In the genomic region with DNA sequence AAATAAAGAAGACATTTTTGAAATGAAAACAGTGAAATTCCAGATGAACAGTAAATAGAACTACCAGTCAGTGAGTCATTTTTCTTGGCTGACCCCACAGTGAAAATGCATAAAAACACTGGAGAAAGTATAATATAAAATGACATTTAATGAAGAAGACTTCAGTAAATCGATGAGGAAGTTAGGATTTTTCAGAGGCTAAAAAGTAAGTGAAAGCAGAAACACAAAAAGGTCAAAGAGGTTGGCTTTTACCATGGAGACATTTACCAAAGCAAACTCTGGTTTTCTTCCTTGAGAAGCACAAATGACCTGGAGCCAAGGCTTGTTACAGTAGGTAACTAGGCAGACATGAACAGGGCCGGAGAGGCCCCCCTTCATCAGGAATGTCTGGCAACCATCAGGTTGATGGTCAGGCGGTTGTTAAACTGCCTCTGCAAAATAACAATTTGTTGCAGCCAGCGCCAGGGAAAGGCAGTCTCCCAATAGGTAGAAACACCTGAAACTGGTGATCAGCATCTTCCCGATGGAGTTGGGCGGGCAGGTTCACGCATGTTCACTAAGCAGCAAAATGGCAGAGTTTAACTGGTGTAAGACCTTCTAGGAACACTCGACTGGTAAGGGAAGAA, we compare ENCODE assay signal across 15 cellular contexts. TPM values are rescaled to one million over a fixed set of nuclear protein-coding genes. Genes with fewer than 3 reads are reported as not detected.
DNase-seq lines count a peak whose midpoint lies in the region; ATAC-seq and TF ChIP-seq lines count a peak whose summit lies in the region.
"Had no signal": no experiment of that assay in that cellular context is flagged by ENCODE, and none has a peak within 500 bp of the region (broad histone marks: within the 10 kb centered on the region; RNA-seq: fewer than 3 reads in every experiment).

No MANE protein-coding gene starts in this region.

- H3K4me3 ChIP-seq in stomach smooth muscle (ENCODE audit: low read length in 2 of 2) (no peak overlapping the region), upper lobe of right lung (no peak overlapping the region)
- H3K4me3 ChIP-seq: heart right ventricle had no signal

- H3K36me3 Mint-ChIP-seq in activated CD8-positive, alpha-beta T cell treated with anti-CD3 and anti-CD28 coated beads, Interleukin-2, amount 10 ng/mL, durations not matched to agents 7 days and 5 days (ENCODE audit: low read depth) = no peaks in the 10 kb centered on the region
- H3K36me3 Mint-ChIP-seq in activated CD8-positive, alpha-beta T cell treated with anti-CD3 and anti-CD28 coated beads for 36 hours (ENCODE audit: low read depth) = no peaks in the 10 kb centered on the region
- H3K36me3 Mint-ChIP-seq in activated T-helper 17 cell treated with anti-CD3 and anti-CD28 coated beads, Interleukin-2, amount 50 U/mL, for 72 hours (ENCODE audit: low read depth) = no peaks in the 10 kb centered on the region

- intact Hi-C loops in activated CD8-positive, alpha-beta T cell treated with anti-CD3 and anti-CD28 coated beads for 36 hours (cut with micrococcal nuclease) = no loop called here
- intact Hi-C loops in upper lobe of right lung (cut with DNase I) = no loop called here

- POLR2A ChIA-PET in activated CD8-positive, alpha-beta T cell treated with anti-CD3 and anti-CD28 coated beads, Interleukin-2, amount 10 ng/mL, durations not matched to agents 7 days and 5 days (lab: Charles Lee) = no interaction called here
- POLR2A ChIA-PET in activated CD8-positive, alpha-beta T cell treated with anti-CD3 and anti-CD28 coated beads for 36 hours (lab: Charles Lee) = no interaction called here

- no peak overlapping the region for H3K27ac Mint-ChIP-seq in activated CD8-positive, alpha-beta T cell treated with anti-CD3 and anti-CD28 coated beads, Interleukin-2, amount 10 ng/mL, durations not matched to agents 7 days and 5 days
- H3K27ac Mint-ChIP-seq in activated CD8-positive, alpha-beta T cell treated with anti-CD3 and anti-CD28 coated beads for 36 hours = no peak overlapping the region
- H3K27ac Mint-ChIP-seq in activated T-helper 17 cell treated with anti-CD3 and anti-CD28 coated beads, Interleukin-2, amount 50 U/mL, for 72 hours = no peak overlapping the region

- H3K9me3 ChIP-seq in stomach smooth muscle (ENCODE audit: control insufficient read depth in 2 of 2, low read length in 2 of 2) = no peaks in the 10 kb centered on the region
- H3K9me3 ChIP-seq in upper lobe of right lung = no peaks in the 10 kb centered on the region
- H3K9me3 ChIP-seq: heart right ventricle had no signal

- no peak for ATAC-seq in activated CD8-positive, alpha-beta T cell treated with anti-CD3 and anti-CD28 coated beads, Interleukin-2, amount 10 ng/mL, durations not matched to agents 7 days and 5 days
- ATAC-seq in activated CD8-positive, alpha-beta T cell treated with anti-CD3 and anti-CD28 coated beads for 36 hours = no peak
- ATAC-seq in activated T-helper 17 cell treated with anti-CD3 and anti-CD28 coated beads, Interleukin-2, amount 50 U/mL, for 72 hours (replicated peaks) = no peak
- no peak for ATAC-seq in GM18909 (IDR thresholded peaks at IDR 0.05; ENCODE audit: poor library complexity, unreplicated experiment)
- no peak for ATAC-seq in upper lobe of right lung

- DNase-seq in activated CD8-positive, alpha-beta T cell treated with anti-CD3 and anti-CD28 coated beads, Interleukin-2, amount 10 ng/mL, durations not matched to agents 7 days and 5 days = no peak
- DNase-seq in activated CD8-positive, alpha-beta T cell treated with anti-CD3 and anti-CD28 coated beads for 36 hours = no peak
- DNase-seq in islet precursor cell (peak; percentile 85), KBM-7 (no peak), upper lobe of right lung (no peak)
- DNase-seq: activated CD8-positive, alpha-beta memory T cell treated with anti-CD3 and anti-CD28 coated beads for 24 hours; cerebellar nuclear complex; heart right ventricle; NCI-H1092; OCI-M1 had no signal

- H3K27me3 Mint-ChIP-seq in activated CD8-positive, alpha-beta T cell treated with anti-CD3 and anti-CD28 coated beads, Interleukin-2, amount 10 ng/mL, durations not matched to agents 7 days and 5 days (ENCODE audit: low read depth) = no peaks in the 10 kb centered on the region
- H3K27me3 Mint-ChIP-seq in activated CD8-positive, alpha-beta T cell treated with anti-CD3 and anti-CD28 coated beads for 36 hours = no peaks in the 10 kb centered on the region
- H3K27me3 Mint-ChIP-seq in activated T-helper 17 cell treated with anti-CD3 and anti-CD28 coated beads, Interleukin-2, amount 50 U/mL, for 72 hours = no peaks in the 10 kb centered on the region

- no peak for TF ChIP-seq CTCF in activated CD8-positive, alpha-beta T cell treated with anti-CD3 and anti-CD28 coated beads for 36 hours (IDR thresholded peaks at IDR 0.05)
- TF ChIP-seq CTCF in upper lobe of right lung (IDR thresholded peaks at IDR 0.05) = no peak

- peak overlapping the region; percentile 12 for H3K27ac ChIP-seq in stomach smooth muscle (ENCODE audit: low read length)
- no peak overlapping the region for H3K27ac ChIP-seq in upper lobe of right lung
- H3K27ac ChIP-seq: C4-2B, heart right ventricle had no signal

- CTCF ChIA-PET in activated CD8-positive, alpha-beta T cell treated with anti-CD3 and anti-CD28 coated beads, Interleukin-2, amount 10 ng/mL, durations not matched to agents 7 days and 5 days (lab: Charles Lee) = no interaction called here
- CTCF ChIA-PET in activated CD8-positive, alpha-beta T cell treated with anti-CD3 and anti-CD28 coated beads for 36 hours (lab: Charles Lee) = no interaction called here

- H3K4me1 ChIP-seq in stomach smooth muscle (ENCODE audit: control insufficient read depth, insufficient read depth, low read length) = peaks cover 14% of the 10 kb centered on the region
- H3K4me1 ChIP-seq in upper lobe of right lung = peaks cover 24% of the 10 kb centered on the region

- no peaks in the 10 kb centered on the region for H3K36me3 ChIP-seq in stomach smooth muscle (ENCODE audit: control insufficient read depth in 2 of 2, insufficient read depth in 2 of 2, low read length in 2 of 2)
- H3K36me3 ChIP-seq in upper lobe of right lung = no peaks in the 10 kb centered on the region
- H3K36me3 ChIP-seq: heart right ventricle had no signal

- H3K9me3 Mint-ChIP-seq in activated CD8-positive, alpha-beta T cell treated with anti-CD3 and anti-CD28 coated beads, Interleukin-2, amount 10 ng/mL, durations not matched to agents 7 days and 5 days (ENCODE audit: insufficient read depth) = no peaks in the 10 kb centered on the region
- H3K9me3 Mint-ChIP-seq in activated CD8-positive, alpha-beta T cell treated with anti-CD3 and anti-CD28 coated beads for 36 hours = no peaks in the 10 kb centered on the region
- H3K9me3 Mint-ChIP-seq in activated T-helper 17 cell treated with anti-CD3 and anti-CD28 coated beads, Interleukin-2, amount 50 U/mL, for 72 hours = no peaks in the 10 kb centered on the region
- H3K9me3 Mint-ChIP-seq: neural crest cell had no signal

- in situ Hi-C loops in KBM-7 (cut with MboI; ENCODE audit: low pct_unique_long_range_greater_than_20kb, low sequenced_read_pairs) = no loop called here

- H3K4me3 Mint-ChIP-seq in activated CD8-positive, alpha-beta T cell treated with anti-CD3 and anti-CD28 coated beads, Interleukin-2, amount 10 ng/mL, durations not matched to agents 7 days and 5 days = peak overlapping the region; percentile 58
- no peak overlapping the region for H3K4me3 Mint-ChIP-seq in activated CD8-positive, alpha-beta T cell treated with anti-CD3 and anti-CD28 coated beads for 36 hours
- peak overlapping the region; percentile 61 for H3K4me3 Mint-ChIP-seq in activated T-helper 17 cell treated with anti-CD3 and anti-CD28 coated beads, Interleukin-2, amount 50 U/mL, for 72 hours
- H3K4me3 Mint-ChIP-seq: neural crest cell had no signal

- H3K4me1 Mint-ChIP-seq in activated CD8-positive, alpha-beta T cell treated with anti-CD3 and anti-CD28 coated beads, Interleukin-2, amount 10 ng/mL, durations not matched to agents 7 days and 5 days (ENCODE audit: low read depth) = peaks cover 89% of the 10 kb centered on the region
- H3K4me1 Mint-ChIP-seq in activated CD8-positive, alpha-beta T cell treated with anti-CD3 and anti-CD28 coated beads for 36 hours (ENCODE audit: low read depth) = peaks cover 85% of the 10 kb centered on the region
- H3K4me1 Mint-ChIP-seq in activated T-helper 17 cell treated with anti-CD3 and anti-CD28 coated beads, Interleukin-2, amount 50 U/mL, for 72 hours = peaks cover 38% of the 10 kb centered on the region
- H3K4me1 Mint-ChIP-seq: neural crest cell had no signal

- no peaks in the 10 kb centered on the region for H3K27me3 ChIP-seq in stomach smooth muscle (ENCODE audit: control insufficient read depth in 1 of 2, insufficient read depth in 2 of 2, low read length in 2 of 2)
- H3K27me3 ChIP-seq in upper lobe of right lung = no peaks in the 10 kb centered on the region
- H3K27me3 ChIP-seq: heart right ventricle had no signal

- H3K9ac ChIP-seq in stomach smooth muscle (ENCODE audit: low read length in 2 of 2) = no peak overlapping the region

RNA-seq across cellular contexts. Expression of gene TMEM123, which starts 16.7 kb away (rescaled TPM):
- 100 to 1,000 TPM; 434 to 461 TPM for total RNA-seq in activated CD8-positive, alpha-beta T cell treated with anti-CD3 and anti-CD28 coated beads, Interleukin-2, amount 10 ng/mL, durations not matched to agents 7 days and 5 days
- 100 to 1,000 TPM; 234 to 235 TPM for total RNA-seq in activated CD8-positive, alpha-beta T cell treated with anti-CD3 and anti-CD28 coated beads for 36 hours
- 100 to 1,000 TPM; 140 to 209 TPM for total RNA-seq in activated T-helper 17 cell treated with anti-CD3 and anti-CD28 coated beads, Interleukin-2, amount 50 U/mL, for 72 hours
- total RNA-seq in upper lobe of right lung = 203 TPM
